ENCODE assay signal across 19 cellular contexts in the genomic region with DNA sequence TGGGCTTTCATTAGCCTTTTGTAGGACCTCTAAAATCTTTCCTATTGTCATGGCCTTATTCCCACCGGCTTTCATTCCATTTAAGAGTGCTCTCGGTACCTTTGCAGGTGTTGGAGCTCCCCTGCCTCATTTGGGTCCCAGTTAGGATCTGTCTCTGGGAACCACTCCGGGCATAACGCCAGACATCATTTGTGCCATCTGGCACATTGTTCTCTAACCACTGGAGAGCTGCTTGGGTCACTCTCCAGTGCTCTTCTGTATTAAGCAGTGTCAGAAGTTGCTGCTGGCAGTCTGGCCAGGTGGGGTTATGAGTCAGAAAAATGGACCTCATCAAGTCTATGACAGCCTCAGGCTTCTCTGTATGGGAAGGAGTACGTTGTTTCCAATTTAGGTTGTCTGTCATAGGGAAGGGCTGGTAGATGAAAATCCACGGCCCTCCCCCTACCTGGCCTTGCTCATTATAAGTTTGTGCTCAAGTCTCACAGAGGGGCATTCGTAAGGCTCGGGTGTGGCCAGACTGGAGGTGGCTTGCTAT.
DNase-seq lines count a peak whose midpoint lies in the region; ATAC-seq and TF ChIP-seq lines count a peak whose summit lies in the region.
"Had no signal": no experiment of that assay in that cellular context is flagged by ENCODE, and none has a peak within 500 bp of the region (broad histone marks: within the 10 kb centered on the region; RNA-seq: fewer than 3 reads in every experiment).

No MANE protein-coding gene starts in this region.

- peaks cover 10% of the 10 kb centered on the region for H3K9me3 ChIP-seq in SJCRH30 (replicated peaks)
- H3K9me3 ChIP-seq: BE2C, MG63 had no signal

- H3K4me3 ChIP-seq in coronary artery = no peak overlapping the region
- no peak overlapping the region for H3K4me3 ChIP-seq in SJCRH30
- H3K4me3 ChIP-seq: MG63 had no signal

- DNase-seq in DMS53 treated with DMSO at 0.1 percent for 48 hours (lab: John Stamatoyannopoulos, UW; ENCODE audit: unreplicated experiment) = peak; percentile 62
- DNase-seq in NCI-H1105 treated with DMSO at 0.1 percent for 48 hours (lab: John Stamatoyannopoulos, UW) = peak; percentile 91
- DNase-seq in NCI-H345 (lab: John Stamatoyannopoulos, UW) = peak; percentile 88
- DNase-seq in coronary artery (ENCODE audit: low spot score) = peak; percentile 16
- DNase-seq in SJCRH30 = no peak
- DNase-seq in hippocampal formation (lab: John Stamatoyannopoulos, UW) = no peak
- no peak for DNase-seq in G401 (ENCODE audit: low spot score)
- no peak for DNase-seq in stimulated activated effector memory CD8-positive, alpha-beta T cell treated with anti-CD3 and anti-CD28 coated beads, Interleukin-12 subunit alpha, Interleukin-12 subunit beta, amount 100 ng/mL, for 72 hours (ENCODE audit: low spot score in 2 of 2)
- DNase-seq: ACHN; BE2C; CD4-positive, alpha-beta memory T cell; EL; MG63; NCI-H1436 treated with DMSO at 0.1 percent for 48 hours; SIG-M5; SW 1271 had no signal

- no peak for ATAC-seq in stimulated activated effector memory CD8-positive, alpha-beta T cell treated with anti-CD3 and anti-CD28 coated beads, Interleukin-12 subunit alpha, Interleukin-12 subunit beta, amount 100 ng/mL, for 72 hours
- ATAC-seq: HepG2 had no signal

- no peaks in the 10 kb centered on the region for H3K36me3 Mint-ChIP-seq in stimulated activated effector memory CD8-positive, alpha-beta T cell treated with anti-CD3 and anti-CD28 coated beads, Interleukin-12 subunit alpha, Interleukin-12 subunit beta, amount 100 ng/mL, for 72 hours
- H3K36me3 Mint-ChIP-seq: CD4-positive, alpha-beta memory T cell had no signal

- no peak overlapping the region for H3K4me3 Mint-ChIP-seq in stimulated activated effector memory CD8-positive, alpha-beta T cell treated with anti-CD3 and anti-CD28 coated beads, Interleukin-12 subunit alpha, Interleukin-12 subunit beta, amount 100 ng/mL, for 72 hours
- H3K4me3 Mint-ChIP-seq: CD4-positive, alpha-beta memory T cell; T-helper 2 cell treated with Interferon-gamma antibody and Interleukin-4, amounts not matched to agents 5 μg/mL and 100 μg/mL, for 36 hours had no signal

- H3K9me3 Mint-ChIP-seq in stimulated activated effector memory CD8-positive, alpha-beta T cell treated with anti-CD3 and anti-CD28 coated beads, Interleukin-12 subunit alpha, Interleukin-12 subunit beta, amount 100 ng/mL, for 72 hours = peaks cover 35% of the 10 kb centered on the region

- no peaks in the 10 kb centered on the region for H3K27me3 ChIP-seq in SJCRH30
- H3K27me3 ChIP-seq: MG63 had no signal

- no peak for TF ChIP-seq CTCF in coronary artery (IDR thresholded peaks at IDR 0.05)

- no peak overlapping the region for H3K27ac ChIP-seq in coronary artery
- no peak overlapping the region for H3K27ac ChIP-seq in SJCRH30
- H3K27ac ChIP-seq: KMS-11 had no signal

- H3K36me3 ChIP-seq in SJCRH30 = no peaks in the 10 kb centered on the region
- H3K36me3 ChIP-seq: BE2C, MG63 had no signal

- H3K4me1 ChIP-seq in SJCRH30 = no peaks in the 10 kb centered on the region
- H3K4me1 ChIP-seq: BE2C had no signal

- H3K4me1 Mint-ChIP-seq in stimulated activated effector memory CD8-positive, alpha-beta T cell treated with anti-CD3 and anti-CD28 coated beads, Interleukin-12 subunit alpha, Interleukin-12 subunit beta, amount 100 ng/mL, for 72 hours = no peaks in the 10 kb centered on the region
- H3K4me1 Mint-ChIP-seq: CD4-positive, alpha-beta memory T cell had no signal

- no peak overlapping the region for H3K27ac Mint-ChIP-seq in stimulated activated effector memory CD8-positive, alpha-beta T cell treated with anti-CD3 and anti-CD28 coated beads, Interleukin-12 subunit alpha, Interleukin-12 subunit beta, amount 100 ng/mL, for 72 hours
- H3K27ac Mint-ChIP-seq: CD4-positive, alpha-beta memory T cell; T-helper 2 cell treated with Interferon-gamma antibody and Interleukin-4, amounts not matched to agents 5 μg/mL and 100 μg/mL, for 36 hours had no signal

- in situ Hi-C loops in G401 (cut with HindIII; ENCODE audit: low sequenced_read_pairs) = no loop called here

Comparison
In these comparisons a context has a peak if more than half of its experiments do, and no peak if none do; other contexts are left out.
1. DNase-seq: peak in DMS53 treated with DMSO at 0.1 percent for 48 hours (single experiment), NCI-H1105 treated with DMSO at 0.1 percent for 48 hours (single experiment), NCI-H345 (single experiment) and coronary artery (single experiment); none in SJCRH30 (0 of 2), hippocampal formation (0 of 2), G401 (single experiment) and stimulated activated effector memory CD8-positive, alpha-beta T cell treated with anti-CD3 and anti-CD28 coated beads, Interleukin-12 subunit alpha, Interleukin-12 subunit beta, amount 100 ng/mL, for 72 hours (0 of 2).